ENCODE assay signal across 8 cellular contexts in the genomic region with DNA sequence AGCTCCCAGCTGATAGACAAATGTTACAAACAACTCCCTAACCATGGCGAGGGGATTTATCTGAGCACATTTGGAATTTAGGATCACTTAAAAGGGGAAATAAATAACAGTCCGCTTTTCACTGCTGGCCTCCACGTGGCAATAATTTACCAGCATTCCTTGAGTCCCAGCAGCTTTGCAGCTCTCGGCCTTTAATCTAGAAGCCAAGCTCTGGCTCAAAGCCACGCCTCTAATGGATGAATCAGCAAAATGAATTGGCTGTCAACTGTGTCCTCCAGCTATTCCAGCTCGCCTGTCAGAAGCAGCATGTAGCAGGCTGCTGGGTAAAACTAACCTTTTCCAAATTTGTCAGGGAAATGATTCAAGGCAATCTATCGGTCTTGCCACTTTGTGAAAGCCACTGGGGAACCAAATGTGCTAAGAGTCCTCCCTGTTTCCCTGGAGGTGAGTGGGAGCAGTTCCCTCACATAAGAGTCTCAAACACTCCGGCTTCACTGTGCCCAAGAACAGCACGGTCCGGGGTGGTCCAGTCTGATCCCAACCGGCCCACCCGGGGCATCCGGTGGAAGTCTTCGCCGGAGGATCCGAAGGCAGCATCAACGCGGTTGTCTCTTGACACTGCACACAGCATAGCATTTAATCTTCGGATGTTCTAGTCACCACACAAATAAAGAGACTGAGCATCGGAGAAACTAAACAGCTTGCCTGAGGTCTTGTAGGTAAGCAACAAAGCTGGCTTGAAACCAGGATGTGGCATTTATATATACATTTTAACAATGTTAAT.
DNase-seq lines count a peak whose midpoint lies in the region; ATAC-seq and TF ChIP-seq lines count a peak whose summit lies in the region.

No MANE protein-coding gene starts in this region.

- DNase-seq in NCI-H146 treated with DMSO at 0.1 percent for 48 hours (lab: John Stamatoyannopoulos, UW; ENCODE audit: unreplicated experiment) (peak; percentile 24), astrocyte of the cerebellum (ENCODE audit: low read depth) (peak; percentile 94), left ventricle myocardium inferior (peak; percentile 76)
- DNase-seq in activated CD4-positive, CD25-positive, alpha-beta regulatory T cell treated with anti-CD3 and anti-CD28 coated beads, Interleukin-2, amount 50 U/mL, for 72 hours, result no peak

- H3K4me3 ChIP-seq in astrocyte of the cerebellum (ENCODE audit: low read depth, low read length) (peak overlapping the region; percentile 34), left ventricle myocardium inferior (peak overlapping the region; percentile 65), rectal smooth muscle tissue (ENCODE audit: low read length) (peak overlapping the region; percentile 58)

- H3K27ac ChIP-seq in C4-2B (peak overlapping the region; percentile 89), left ventricle myocardium inferior (replicated peaks) (peak overlapping the region; percentile 85), rectal smooth muscle tissue (ENCODE audit: low read depth, low read length) (peak overlapping the region; percentile 53)

- in situ Hi-C loops in astrocyte of the cerebellum (cut with HindIII; ENCODE audit: low sequenced_read_pairs), result no loop called here

- peaks cover 11% of the 10 kb centered on the region for H3K36me3 ChIP-seq in left ventricle myocardium inferior
- H3K36me3 ChIP-seq in rectal smooth muscle tissue (ENCODE audit: control insufficient read depth, insufficient read depth, low read length), result no peaks in the 10 kb centered on the region

- H3K27me3 ChIP-seq in left ventricle myocardium inferior (ENCODE audit: low read depth) (no peaks in the 10 kb centered on the region), rectal smooth muscle tissue (ENCODE audit: control insufficient read depth, insufficient read depth, low read length) (no peaks in the 10 kb centered on the region)

- H3K9ac ChIP-seq in rectal smooth muscle tissue (ENCODE audit: low read length), result no peak overlapping the region

- peaks cover 58% of the 10 kb centered on the region for H3K4me1 ChIP-seq in left ventricle myocardium inferior
- H3K4me1 ChIP-seq in rectal smooth muscle tissue (ENCODE audit: control insufficient read depth, insufficient read depth, low read length), result peaks cover 6% of the 10 kb centered on the region

- TF ChIP-seq CTCF in C4-2B (conservative IDR thresholded peaks at IDR 0.05), result no peak
- no peak for TF ChIP-seq CTCF in astrocyte of the cerebellum (IDR thresholded peaks at IDR 0.05; ENCODE audit: low read depth, low read length, missing control alignments)
- no peak for TF ChIP-seq CTCF in left ventricle myocardium inferior (IDR thresholded peaks at IDR 0.05; ENCODE audit: borderline replicate concordance)

- no peak for ATAC-seq in HG03439 (IDR thresholded peaks at IDR 0.05; ENCODE audit: unreplicated experiment)
- no peak for ATAC-seq in HG03139 (IDR thresholded peaks at IDR 0.05; ENCODE audit: unreplicated experiment)

- H3K9me3 ChIP-seq in left ventricle myocardium inferior (replicated peaks), result no peaks in the 10 kb centered on the region

- intact Hi-C loops in left ventricle myocardium inferior (cut with micrococcal nuclease), result no loop called here
